Comparison of ENCODE assay signal across 1 cellular context in the genomic region with DNA sequence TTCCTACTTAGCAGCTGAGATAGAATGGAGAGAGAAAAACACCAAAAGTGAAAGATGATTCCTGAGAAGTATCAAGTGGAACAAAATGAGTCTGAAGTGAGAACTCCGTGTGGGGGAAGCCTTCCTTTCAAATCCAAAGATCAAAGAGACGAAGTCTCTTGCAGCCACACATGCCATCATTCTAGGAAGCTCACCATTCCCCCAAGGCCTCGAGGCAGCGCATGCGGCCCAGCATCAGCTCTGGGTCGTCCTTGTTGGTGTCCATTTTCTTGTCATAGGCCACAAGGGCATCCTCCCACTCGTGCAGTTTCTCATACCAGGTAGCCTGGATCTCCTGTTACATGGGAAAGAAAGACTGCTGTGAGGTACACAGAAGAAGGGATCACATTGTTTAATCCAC.
TF ChIP-seq lines count a peak whose summit lies in the region.

No MANE protein-coding gene starts in this region.

TF ChIP-seq in GM23338, 12 proteins besides CTCF, POLR2A, EP300 and RAD21:
- TF ChIP-seq NANOG (IDR thresholded peaks at IDR 0.05; ENCODE audit: borderline replicate concordance) (no peak), STAT1 (IDR thresholded peaks at IDR 0.05; ENCODE audit: unreplicated experiment) (no peak), ZNF114 (CRISPR knock-in tag; IDR thresholded peaks at IDR 0.05) (no peak), JUNB (IDR thresholded peaks at IDR 0.05; ENCODE audit: unreplicated experiment) (no peak), POLR2AphosphoS5 (IDR thresholded peaks at IDR 0.05; ENCODE audit: low read depth) (no peak), EZH2 (IDR thresholded peaks at IDR 0.05; ENCODE audit: low read depth, unreplicated experiment) (no peak), ZNF331 (CRISPR knock-in tag; IDR thresholded peaks at IDR 0.05; ENCODE audit: low read depth) (no peak), ETS1 (IDR thresholded peaks at IDR 0.05) (no peak)
- TF ChIP-seq, protein P1, sequence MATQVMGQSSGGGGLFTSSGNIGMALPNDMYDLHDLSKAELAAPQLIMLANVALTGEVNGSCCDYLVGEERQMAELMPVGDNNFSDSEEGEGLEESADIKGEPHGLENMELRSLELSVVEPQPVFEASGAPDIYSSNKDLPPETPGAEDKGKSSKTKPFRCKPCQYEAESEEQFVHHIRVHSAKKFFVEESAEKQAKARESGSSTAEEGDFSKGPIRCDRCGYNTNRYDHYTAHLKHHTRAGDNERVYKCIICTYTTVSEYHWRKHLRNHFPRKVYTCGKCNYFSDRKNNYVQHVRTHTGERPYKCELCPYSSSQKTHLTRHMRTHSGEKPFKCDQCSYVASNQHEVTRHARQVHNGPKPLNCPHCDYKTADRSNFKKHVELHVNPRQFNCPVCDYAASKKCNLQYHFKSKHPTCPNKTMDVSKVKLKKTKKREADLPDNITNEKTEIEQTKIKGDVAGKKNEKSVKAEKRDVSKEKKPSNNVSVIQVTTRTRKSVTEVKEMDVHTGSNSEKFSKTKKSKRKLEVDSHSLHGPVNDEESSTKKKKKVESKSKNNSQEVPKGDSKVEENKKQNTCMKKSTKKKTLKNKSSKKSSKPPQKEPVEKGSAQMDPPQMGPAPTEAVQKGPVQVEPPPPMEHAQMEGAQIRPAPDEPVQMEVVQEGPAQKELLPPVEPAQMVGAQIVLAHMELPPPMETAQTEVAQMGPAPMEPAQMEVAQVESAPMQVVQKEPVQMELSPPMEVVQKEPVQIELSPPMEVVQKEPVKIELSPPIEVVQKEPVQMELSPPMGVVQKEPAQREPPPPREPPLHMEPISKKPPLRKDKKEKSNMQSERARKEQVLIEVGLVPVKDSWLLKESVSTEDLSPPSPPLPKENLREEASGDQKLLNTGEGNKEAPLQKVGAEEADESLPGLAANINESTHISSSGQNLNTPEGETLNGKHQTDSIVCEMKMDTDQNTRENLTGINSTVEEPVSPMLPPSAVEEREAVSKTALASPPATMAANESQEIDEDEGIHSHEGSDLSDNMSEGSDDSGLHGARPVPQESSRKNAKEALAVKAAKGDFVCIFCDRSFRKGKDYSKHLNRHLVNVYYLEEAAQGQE (IDR thresholded peaks at IDR 0.05; ENCODE audit: unreplicated experiment), result no peak
